Comparison of ENCODE assay signal across 32 cellular contexts in genomic region chr2:3059111-3059990, GRCh38.
"Had no signal": no experiment of that assay in that cellular context is flagged by ENCODE, and none has a peak within 500 bp of the region (broad histone marks: within the 10 kb centered on the region; RNA-seq: fewer than 3 reads in every experiment).

No MANE protein-coding gene starts in this region.

- H3K27me3 Mint-ChIP-seq: stimulated activated naive B cell treated with anti-CD40 and anti-IgM and Interleukin-4, amounts not matched to agents 10 μg/mL and 1 μg/mL and 100 μg/mL, for 72 hours had no signal

- H3K4me1 Mint-ChIP-seq: immature natural killer cell; naive thymus-derived CD8-positive, alpha-beta T cell; neural crest cell; stimulated activated naive B cell treated with anti-CD40 and anti-IgM and Interleukin-4, amounts not matched to agents 10 μg/mL and 1 μg/mL and 100 μg/mL, for 72 hours had no signal

- H3K27ac Mint-ChIP-seq: immature natural killer cell; mesothelial cell of epicardium; naive thymus-derived CD8-positive, alpha-beta T cell; stimulated activated naive B cell treated with anti-CD40 and anti-IgM and Interleukin-4, amounts not matched to agents 10 μg/mL and 1 μg/mL and 100 μg/mL, for 72 hours had no signal

- H3K4me1 ChIP-seq: left lung, parathyroid adenoma, psoas muscle, suprapubic skin, tibial artery, upper lobe of right lung had no signal

- H3K27me3 ChIP-seq: left lung, neutrophil, tibial artery, upper lobe of right lung had no signal

- DNase-seq: hippocampal formation; immature natural killer cell; kidney; left colon; mesendoderm; mucosa of descending colon; naive thymus-derived CD8-positive, alpha-beta T cell; occipital lobe; psoas muscle; right cardiac atrium; stimulated activated CD4-positive, alpha-beta T cell treated with anti-CD3 and anti-CD28 coated beads, Interleukin-12 subunit alpha, Interleukin-12 subunit beta, amount 100 ng/mL, for 4 hours; stimulated activated CD4-positive, alpha-beta T cell treated with anti-CD3 and anti-CD28 coated beads, Interleukin-15, amount 100 ng/mL, for 24 hours; stimulated activated CD4-positive, alpha-beta T cell treated with anti-CD3 and anti-CD28 coated beads, Interleukin-2, amount 100 ng/mL, for 24 hours; stimulated activated CD4-positive, alpha-beta T cell treated with anti-CD3 and anti-CD28 coated beads, Interleukin-4, amount 100 ng/mL, for 1 hour; stimulated activated naive B cell treated with anti-CD40 and anti-IgM and Interleukin-4, amounts not matched to agents 10 μg/mL and 1 μg/mL and 100 μg/mL, for 72 hours; stimulated activated naive CD8-positive, alpha-beta T cell treated with anti-CD3 and anti-CD28 coated beads, Interleukin-15, Interleukin-2, amounts not matched to agents 100 U/mL and 50 U/mL, for 24 hours; tibial artery; trophoblast cell; upper lobe of right lung had no signal

- H3K36me3 Mint-ChIP-seq: immature natural killer cell; mesothelial cell of epicardium; naive thymus-derived CD8-positive, alpha-beta T cell; stimulated activated naive B cell treated with anti-CD40 and anti-IgM and Interleukin-4, amounts not matched to agents 10 μg/mL and 1 μg/mL and 100 μg/mL, for 72 hours had no signal

- H3K27ac ChIP-seq: left lung, neutrophil, parathyroid adenoma, psoas muscle, skin epidermis, suprapubic skin, thoracic aorta, tibial artery, upper lobe of right lung had no signal

- H3K9ac ChIP-seq: parathyroid adenoma had no signal

- H3K9me3 Mint-ChIP-seq: immature natural killer cell, nephron had no signal

- H3K36me3 ChIP-seq: left lung, neutrophil, suprapubic skin, thoracic aorta, tibial artery, upper lobe of right lung had no signal

- FAIRE-seq: islet of Langerhans, kidney, urothelium cell line had no signal

- H3K9me3 ChIP-seq: left lung, mucosa of descending colon, neutrophil, psoas muscle, suprapubic skin, thoracic aorta, tibial artery, upper lobe of right lung had no signal

- ATAC-seq: left colon; left lung; mucosa of descending colon; naive thymus-derived CD8-positive, alpha-beta T cell; psoas muscle; right cardiac atrium; sciatic nerve; stimulated activated naive B cell treated with anti-CD40 and anti-IgM and Interleukin-4, amounts not matched to agents 10 μg/mL and 1 μg/mL and 100 μg/mL, for 72 hours; stimulated activated naive CD8-positive, alpha-beta T cell treated with anti-CD3 and anti-CD28 coated beads, Interleukin-15, Interleukin-2, amounts not matched to agents 100 U/mL and 50 U/mL, for 24 hours; upper lobe of right lung had no signal

- H3K4me3 Mint-ChIP-seq: immature natural killer cell; mesothelial cell of epicardium; naive thymus-derived CD8-positive, alpha-beta T cell; nephron; neural crest cell; stimulated activated naive B cell treated with anti-CD40 and anti-IgM and Interleukin-4, amounts not matched to agents 10 μg/mL and 1 μg/mL and 100 μg/mL, for 72 hours had no signal

- H3K4me3 ChIP-seq: left lung, lung, mucosa of descending colon, psoas muscle, skin epidermis, suprapubic skin, thoracic aorta, tibial artery, upper lobe of right lung had no signal
